1 cellular context compared by ENCODE assay signal in the genomic region with DNA sequence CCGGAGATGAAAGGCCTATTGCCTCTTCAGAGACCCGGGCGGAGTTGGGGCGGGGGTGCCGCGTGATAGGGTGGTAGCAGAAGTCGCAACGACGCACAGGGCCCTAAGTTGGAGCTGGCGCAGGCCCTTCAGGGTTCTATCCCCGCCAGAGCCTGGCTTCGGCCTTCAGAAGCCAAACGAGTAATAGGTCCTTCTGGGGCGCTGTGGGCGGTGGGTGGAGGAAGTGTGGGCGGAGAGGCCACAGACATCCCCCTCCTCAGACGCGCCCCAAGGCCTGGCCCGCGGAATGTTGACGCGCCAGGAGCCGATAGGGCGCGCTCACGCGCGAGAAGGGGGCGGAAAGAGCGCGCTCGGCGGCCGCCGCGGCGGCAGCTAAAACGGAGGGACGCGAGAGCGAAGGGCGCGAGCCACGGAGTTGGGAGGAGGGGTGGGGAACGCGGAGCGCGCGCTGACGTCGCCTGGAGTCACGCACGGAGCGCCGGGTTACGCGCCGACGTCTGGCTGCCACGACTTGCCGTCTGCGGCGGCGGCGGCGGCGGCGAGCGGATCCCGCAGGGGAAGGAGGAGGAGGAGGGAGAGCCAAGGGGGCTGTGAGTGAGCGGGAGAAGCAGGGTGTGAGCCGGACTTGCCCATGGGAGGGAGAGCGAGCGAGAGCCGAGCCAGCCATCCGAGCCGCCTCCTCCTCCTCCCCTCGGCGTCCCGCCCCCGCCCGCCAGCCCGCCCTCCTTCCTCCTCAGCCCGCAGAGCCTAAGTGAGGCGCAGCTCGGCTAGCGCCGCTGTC.
TF ChIP-seq lines count a peak whose summit lies in the region.

No MANE protein-coding gene starts in this region.

TF ChIP-seq in HEK293, 187 proteins besides CTCF, POLR2A, EP300 and RAD21 (continued from another document and continues in another):
- TF ChIP-seq, protein P1, sequence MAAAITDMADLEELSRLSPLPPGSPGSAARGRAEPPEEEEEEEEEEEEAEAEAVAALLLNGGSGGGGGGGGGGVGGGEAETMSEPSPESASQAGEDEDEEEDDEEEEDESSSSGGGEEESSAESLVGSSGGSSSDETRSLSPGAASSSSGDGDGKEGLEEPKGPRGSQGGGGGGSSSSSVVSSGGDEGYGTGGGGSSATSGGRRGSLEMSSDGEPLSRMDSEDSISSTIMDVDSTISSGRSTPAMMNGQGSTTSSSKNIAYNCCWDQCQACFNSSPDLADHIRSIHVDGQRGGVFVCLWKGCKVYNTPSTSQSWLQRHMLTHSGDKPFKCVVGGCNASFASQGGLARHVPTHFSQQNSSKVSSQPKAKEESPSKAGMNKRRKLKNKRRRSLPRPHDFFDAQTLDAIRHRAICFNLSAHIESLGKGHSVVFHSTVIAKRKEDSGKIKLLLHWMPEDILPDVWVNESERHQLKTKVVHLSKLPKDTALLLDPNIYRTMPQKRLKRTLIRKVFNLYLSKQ (tag by site-specific recombination; IDR thresholded peaks at IDR 0.05; ENCODE audit: borderline replicate concordance) = no peak
- TF ChIP-seq ZNF274 (IDR thresholded peaks at IDR 0.05; ENCODE audit: low read length) (no peak), ZNF274 (tag by site-specific recombination; IDR thresholded peaks at IDR 0.05; ENCODE audit: borderline replicate concordance) (no peak), ZNF341 (tag by site-specific recombination; IDR thresholded peaks at IDR 0.05; ENCODE audit: low read depth) (no peak), ZNF677 (tag by site-specific recombination; IDR thresholded peaks at IDR 0.05) (no peak), ZBTB21 (tag by site-specific recombination; IDR thresholded peaks at IDR 0.05) (peak; percentile 51), SCRT1 (tag by site-specific recombination; IDR thresholded peaks at IDR 0.05; ENCODE audit: borderline replicate concordance) (no peak), ZNF48 (tag by site-specific recombination; IDR thresholded peaks at IDR 0.05) (no peak), ZNF521 (tag by site-specific recombination; IDR thresholded peaks at IDR 0.05) (no peak), ZIC2 (tag by site-specific recombination; IDR thresholded peaks at IDR 0.05) (no peak), ZNF555 (tag by site-specific recombination; conservative IDR thresholded peaks at IDR 0.05) (no peak), KLF7 (tag by site-specific recombination; IDR thresholded peaks at IDR 0.05; ENCODE audit: borderline replicate concordance) (peak; percentile 66; the same call in 1 of the 2 replicates), ZNF670 (tag by site-specific recombination; IDR thresholded peaks at IDR 0.05; ENCODE audit: low read depth) (no peak), ZNF843 (tag by site-specific recombination; IDR thresholded peaks at IDR 0.05) (peak; percentile 66; the same call in 1 of the 2 replicates), ZEB2 (tag by site-specific recombination; IDR thresholded peaks at IDR 0.05) (peak; percentile 78), ZNF433 (tag by site-specific recombination; IDR thresholded peaks at IDR 0.05; ENCODE audit: low read depth) (no peak), ZNF248 (tag by site-specific recombination; IDR thresholded peaks at IDR 0.05) (no peak), ZNF624 (tag by site-specific recombination; IDR thresholded peaks at IDR 0.05) (no peak), ZNF664 (tag by site-specific recombination; IDR thresholded peaks at IDR 0.05) (no peak), ZSCAN30 (tag by site-specific recombination; IDR thresholded peaks at IDR 0.05) (peak; percentile 62; the same call in 1 of the 2 replicates), ZNF404 (tag by site-specific recombination; IDR thresholded peaks at IDR 0.05) (no peak), ZNF768 (tag by site-specific recombination; IDR thresholded peaks at IDR 0.05) (no peak)
- TF ChIP-seq, protein P2, sequence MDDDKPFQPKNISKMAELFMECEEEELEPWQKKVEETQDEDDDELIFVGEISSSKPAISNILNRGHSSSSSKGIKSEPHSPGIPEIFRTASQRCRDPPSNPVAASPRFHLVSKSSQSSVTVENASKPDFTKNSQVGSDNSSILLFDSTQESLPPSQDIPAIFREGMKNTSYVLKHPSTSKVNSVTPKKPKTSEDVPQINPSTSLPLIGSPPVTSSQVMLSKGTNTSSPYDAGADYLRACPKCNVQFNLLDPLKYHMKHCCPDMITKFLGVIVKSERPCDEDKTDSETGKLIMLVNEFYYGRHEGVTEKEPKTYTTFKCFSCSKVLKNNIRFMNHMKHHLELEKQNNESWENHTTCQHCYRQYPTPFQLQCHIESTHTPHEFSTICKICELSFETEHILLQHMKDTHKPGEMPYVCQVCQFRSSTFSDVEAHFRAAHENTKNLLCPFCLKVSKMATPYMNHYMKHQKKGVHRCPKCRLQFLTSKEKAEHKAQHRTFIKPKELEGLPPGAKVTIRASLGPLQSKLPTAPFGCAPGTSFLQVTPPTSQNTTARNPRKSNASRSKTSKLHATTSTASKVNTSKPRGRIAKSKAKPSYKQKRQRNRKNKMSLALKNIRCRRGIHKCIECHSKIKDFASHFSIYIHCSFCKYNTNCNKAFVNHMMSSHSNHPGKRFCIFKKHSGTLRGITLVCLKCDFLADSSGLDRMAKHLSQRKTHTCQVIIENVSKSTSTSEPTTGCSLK (tag by site-specific recombination; IDR thresholded peaks at IDR 0.05) = no peak
- TF ChIP-seq, protein P3, sequence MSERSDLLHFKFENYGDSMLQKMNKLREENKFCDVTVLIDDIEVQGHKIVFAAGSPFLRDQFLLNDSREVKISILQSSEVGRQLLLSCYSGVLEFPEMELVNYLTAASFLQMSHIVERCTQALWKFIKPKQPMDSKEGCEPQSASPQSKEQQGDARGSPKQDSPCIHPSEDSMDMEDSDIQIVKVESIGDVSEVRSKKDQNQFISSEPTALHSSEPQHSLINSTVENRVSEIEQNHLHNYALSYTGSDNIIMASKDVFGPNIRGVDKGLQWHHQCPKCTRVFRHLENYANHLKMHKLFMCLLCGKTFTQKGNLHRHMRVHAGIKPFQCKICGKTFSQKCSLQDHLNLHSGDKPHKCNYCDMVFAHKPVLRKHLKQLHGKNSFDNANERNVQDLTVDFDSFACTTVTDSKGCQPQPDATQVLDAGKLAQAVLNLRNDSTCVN (tag by site-specific recombination; optimal IDR thresholded peaks at IDR 0.05) = peak; percentile 100
- TF ChIP-seq, protein P4, sequence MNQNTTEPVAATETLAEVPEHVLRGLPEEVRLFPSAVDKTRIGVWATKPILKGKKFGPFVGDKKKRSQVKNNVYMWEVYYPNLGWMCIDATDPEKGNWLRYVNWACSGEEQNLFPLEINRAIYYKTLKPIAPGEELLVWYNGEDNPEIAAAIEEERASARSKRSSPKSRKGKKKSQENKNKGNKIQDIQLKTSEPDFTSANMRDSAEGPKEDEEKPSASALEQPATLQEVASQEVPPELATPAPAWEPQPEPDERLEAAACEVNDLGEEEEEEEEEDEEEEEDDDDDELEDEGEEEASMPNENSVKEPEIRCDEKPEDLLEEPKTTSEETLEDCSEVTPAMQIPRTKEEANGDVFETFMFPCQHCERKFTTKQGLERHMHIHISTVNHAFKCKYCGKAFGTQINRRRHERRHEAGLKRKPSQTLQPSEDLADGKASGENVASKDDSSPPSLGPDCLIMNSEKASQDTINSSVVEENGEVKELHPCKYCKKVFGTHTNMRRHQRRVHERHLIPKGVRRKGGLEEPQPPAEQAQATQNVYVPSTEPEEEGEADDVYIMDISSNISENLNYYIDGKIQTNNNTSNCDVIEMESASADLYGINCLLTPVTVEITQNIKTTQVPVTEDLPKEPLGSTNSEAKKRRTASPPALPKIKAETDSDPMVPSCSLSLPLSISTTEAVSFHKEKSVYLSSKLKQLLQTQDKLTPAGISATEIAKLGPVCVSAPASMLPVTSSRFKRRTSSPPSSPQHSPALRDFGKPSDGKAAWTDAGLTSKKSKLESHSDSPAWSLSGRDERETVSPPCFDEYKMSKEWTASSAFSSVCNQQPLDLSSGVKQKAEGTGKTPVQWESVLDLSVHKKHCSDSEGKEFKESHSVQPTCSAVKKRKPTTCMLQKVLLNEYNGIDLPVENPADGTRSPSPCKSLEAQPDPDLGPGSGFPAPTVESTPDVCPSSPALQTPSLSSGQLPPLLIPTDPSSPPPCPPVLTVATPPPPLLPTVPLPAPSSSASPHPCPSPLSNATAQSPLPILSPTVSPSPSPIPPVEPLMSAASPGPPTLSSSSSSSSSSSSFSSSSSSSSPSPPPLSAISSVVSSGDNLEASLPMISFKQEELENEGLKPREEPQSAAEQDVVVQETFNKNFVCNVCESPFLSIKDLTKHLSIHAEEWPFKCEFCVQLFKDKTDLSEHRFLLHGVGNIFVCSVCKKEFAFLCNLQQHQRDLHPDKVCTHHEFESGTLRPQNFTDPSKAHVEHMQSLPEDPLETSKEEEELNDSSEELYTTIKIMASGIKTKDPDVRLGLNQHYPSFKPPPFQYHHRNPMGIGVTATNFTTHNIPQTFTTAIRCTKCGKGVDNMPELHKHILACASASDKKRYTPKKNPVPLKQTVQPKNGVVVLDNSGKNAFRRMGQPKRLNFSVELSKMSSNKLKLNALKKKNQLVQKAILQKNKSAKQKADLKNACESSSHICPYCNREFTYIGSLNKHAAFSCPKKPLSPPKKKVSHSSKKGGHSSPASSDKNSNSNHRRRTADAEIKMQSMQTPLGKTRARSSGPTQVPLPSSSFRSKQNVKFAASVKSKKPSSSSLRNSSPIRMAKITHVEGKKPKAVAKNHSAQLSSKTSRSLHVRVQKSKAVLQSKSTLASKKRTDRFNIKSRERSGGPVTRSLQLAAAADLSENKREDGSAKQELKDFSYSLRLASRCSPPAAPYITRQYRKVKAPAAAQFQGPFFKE (tag by site-specific recombination; IDR thresholded peaks at IDR 0.05; ENCODE audit: borderline replicate concordance) = no peak
- TF ChIP-seq, protein P5, sequence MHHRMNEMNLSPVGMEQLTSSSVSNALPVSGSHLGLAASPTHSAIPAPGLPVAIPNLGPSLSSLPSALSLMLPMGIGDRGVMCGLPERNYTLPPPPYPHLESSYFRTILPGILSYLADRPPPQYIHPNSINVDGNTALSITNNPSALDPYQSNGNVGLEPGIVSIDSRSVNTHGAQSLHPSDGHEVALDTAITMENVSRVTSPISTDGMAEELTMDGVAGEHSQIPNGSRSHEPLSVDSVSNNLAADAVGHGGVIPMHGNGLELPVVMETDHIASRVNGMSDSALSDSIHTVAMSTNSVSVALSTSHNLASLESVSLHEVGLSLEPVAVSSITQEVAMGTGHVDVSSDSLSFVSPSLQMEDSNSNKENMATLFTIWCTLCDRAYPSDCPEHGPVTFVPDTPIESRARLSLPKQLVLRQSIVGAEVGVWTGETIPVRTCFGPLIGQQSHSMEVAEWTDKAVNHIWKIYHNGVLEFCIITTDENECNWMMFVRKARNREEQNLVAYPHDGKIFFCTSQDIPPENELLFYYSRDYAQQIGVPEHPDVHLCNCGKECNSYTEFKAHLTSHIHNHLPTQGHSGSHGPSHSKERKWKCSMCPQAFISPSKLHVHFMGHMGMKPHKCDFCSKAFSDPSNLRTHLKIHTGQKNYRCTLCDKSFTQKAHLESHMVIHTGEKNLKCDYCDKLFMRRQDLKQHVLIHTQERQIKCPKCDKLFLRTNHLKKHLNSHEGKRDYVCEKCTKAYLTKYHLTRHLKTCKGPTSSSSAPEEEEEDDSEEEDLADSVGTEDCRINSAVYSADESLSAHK (tag by site-specific recombination; IDR thresholded peaks at IDR 0.05) = no peak
- TF ChIP-seq, protein P6, sequence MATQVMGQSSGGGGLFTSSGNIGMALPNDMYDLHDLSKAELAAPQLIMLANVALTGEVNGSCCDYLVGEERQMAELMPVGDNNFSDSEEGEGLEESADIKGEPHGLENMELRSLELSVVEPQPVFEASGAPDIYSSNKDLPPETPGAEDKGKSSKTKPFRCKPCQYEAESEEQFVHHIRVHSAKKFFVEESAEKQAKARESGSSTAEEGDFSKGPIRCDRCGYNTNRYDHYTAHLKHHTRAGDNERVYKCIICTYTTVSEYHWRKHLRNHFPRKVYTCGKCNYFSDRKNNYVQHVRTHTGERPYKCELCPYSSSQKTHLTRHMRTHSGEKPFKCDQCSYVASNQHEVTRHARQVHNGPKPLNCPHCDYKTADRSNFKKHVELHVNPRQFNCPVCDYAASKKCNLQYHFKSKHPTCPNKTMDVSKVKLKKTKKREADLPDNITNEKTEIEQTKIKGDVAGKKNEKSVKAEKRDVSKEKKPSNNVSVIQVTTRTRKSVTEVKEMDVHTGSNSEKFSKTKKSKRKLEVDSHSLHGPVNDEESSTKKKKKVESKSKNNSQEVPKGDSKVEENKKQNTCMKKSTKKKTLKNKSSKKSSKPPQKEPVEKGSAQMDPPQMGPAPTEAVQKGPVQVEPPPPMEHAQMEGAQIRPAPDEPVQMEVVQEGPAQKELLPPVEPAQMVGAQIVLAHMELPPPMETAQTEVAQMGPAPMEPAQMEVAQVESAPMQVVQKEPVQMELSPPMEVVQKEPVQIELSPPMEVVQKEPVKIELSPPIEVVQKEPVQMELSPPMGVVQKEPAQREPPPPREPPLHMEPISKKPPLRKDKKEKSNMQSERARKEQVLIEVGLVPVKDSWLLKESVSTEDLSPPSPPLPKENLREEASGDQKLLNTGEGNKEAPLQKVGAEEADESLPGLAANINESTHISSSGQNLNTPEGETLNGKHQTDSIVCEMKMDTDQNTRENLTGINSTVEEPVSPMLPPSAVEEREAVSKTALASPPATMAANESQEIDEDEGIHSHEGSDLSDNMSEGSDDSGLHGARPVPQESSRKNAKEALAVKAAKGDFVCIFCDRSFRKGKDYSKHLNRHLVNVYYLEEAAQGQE (tag by site-specific recombination; IDR thresholded peaks at IDR 0.05) = peak; percentile 23
- TF ChIP-seq, protein P7, sequence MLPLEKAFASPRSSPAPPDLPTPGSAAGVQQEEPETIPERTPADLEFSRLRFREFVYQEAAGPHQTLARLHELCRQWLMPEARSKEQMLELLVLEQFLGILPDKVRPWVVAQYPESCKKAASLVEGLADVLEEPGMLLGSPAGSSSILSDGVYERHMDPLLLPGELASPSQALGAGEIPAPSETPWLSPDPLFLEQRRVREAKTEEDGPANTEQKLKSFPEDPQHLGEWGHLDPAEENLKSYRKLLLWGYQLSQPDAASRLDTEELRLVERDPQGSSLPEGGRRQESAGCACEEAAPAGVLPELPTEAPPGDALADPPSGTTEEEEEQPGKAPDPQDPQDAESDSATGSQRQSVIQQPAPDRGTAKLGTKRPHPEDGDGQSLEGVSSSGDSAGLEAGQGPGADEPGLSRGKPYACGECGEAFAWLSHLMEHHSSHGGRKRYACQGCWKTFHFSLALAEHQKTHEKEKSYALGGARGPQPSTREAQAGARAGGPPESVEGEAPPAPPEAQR (tag by site-specific recombination; IDR thresholded peaks at IDR 0.05) = no peak
- TF ChIP-seq, protein P8, sequence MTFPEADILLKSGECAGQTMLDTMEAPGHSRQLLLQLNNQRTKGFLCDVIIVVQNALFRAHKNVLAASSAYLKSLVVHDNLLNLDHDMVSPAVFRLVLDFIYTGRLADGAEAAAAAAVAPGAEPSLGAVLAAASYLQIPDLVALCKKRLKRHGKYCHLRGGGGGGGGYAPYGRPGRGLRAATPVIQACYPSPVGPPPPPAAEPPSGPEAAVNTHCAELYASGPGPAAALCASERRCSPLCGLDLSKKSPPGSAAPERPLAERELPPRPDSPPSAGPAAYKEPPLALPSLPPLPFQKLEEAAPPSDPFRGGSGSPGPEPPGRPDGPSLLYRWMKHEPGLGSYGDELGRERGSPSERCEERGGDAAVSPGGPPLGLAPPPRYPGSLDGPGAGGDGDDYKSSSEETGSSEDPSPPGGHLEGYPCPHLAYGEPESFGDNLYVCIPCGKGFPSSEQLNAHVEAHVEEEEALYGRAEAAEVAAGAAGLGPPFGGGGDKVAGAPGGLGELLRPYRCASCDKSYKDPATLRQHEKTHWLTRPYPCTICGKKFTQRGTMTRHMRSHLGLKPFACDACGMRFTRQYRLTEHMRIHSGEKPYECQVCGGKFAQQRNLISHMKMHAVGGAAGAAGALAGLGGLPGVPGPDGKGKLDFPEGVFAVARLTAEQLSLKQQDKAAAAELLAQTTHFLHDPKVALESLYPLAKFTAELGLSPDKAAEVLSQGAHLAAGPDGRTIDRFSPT (tag by site-specific recombination; IDR thresholded peaks at IDR 0.05) = peak; percentile 9; the same call in 1 of the 2 replicates
